ENCODE assay signal across 29 cellular contexts in the genomic region with DNA sequence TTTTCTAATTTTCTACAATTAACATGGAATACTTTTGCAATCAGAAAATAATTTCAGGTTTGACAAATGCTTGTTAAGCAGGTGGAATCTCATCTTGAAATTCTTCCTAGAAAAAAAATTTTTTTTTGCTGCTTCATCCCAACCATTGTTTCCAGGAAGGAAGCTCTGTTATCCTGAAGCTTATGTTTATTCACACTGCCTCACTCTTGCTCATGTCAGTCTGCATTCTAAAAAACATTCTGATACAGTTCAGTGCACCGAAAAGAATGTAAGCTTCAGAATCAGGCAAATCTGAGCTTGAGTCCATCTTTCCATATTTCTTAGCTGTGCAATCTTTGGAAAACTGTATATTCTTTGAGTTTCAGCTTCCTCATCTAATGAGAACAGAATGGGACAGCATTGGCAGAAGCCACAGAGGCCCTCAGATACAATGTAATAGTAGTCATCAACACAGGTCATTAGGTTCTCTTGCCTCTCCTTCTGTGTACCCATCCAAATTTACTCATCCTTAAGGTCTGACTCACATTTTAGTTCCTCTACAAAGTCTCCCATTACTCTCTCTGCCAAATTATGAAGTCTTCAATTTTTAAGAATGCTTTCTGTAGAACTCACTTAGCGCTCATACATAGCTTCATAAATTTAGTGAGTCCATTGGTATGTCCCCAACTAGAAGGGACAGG.
DNase-seq lines count a peak whose midpoint lies in the region; ATAC-seq, FAIRE-seq and TF ChIP-seq lines count a peak whose summit lies in the region.
"Had no signal": no experiment of that assay in that cellular context is flagged by ENCODE, and none has a peak within 500 bp of the region (broad histone marks: within the 10 kb centered on the region; RNA-seq: fewer than 3 reads in every experiment).

No MANE protein-coding gene starts in this region.

- H3K27ac ChIP-seq in endothelial cell of umbilical vein (ENCODE audit: insufficient read depth, low read depth, low read length) (no peak overlapping the region), upper lobe of left lung (no peak overlapping the region), coronary artery (no peak overlapping the region)
- H3K27ac ChIP-seq: esophagus squamous epithelium, left lung, pancreas, right atrium auricular region, SJCRH30, spleen had no signal

- H3K4me3 ChIP-seq in MG63 = no peak overlapping the region
- H3K4me3 ChIP-seq in endothelial cell of umbilical vein (replicated peaks in 1 of 3; ENCODE audit: insufficient read depth in 1 of 3, low read depth in 1 of 3, low read length in 3 of 3) = no peak overlapping the region
- no peak overlapping the region for H3K4me3 ChIP-seq in upper lobe of left lung
- H3K4me3 ChIP-seq in coronary artery = no peak overlapping the region
- H3K4me3 ChIP-seq: esophagus squamous epithelium, left lung, pancreas, right atrium auricular region, SJCRH30, spleen had no signal

- TF ChIP-seq EP300 in upper lobe of left lung (IDR thresholded peaks at IDR 0.05) = no peak

- TF ChIP-seq POLR2A in endothelial cell of umbilical vein (IDR thresholded peaks at IDR 0.05; ENCODE audit: low read depth, low read length) (no peak), upper lobe of left lung (IDR thresholded peaks at IDR 0.05) (no peak)

- 83 to 89% methylated on average over 2 of the region's 2 CpGs for WGBS in upper lobe of left lung, 2 donors

- no TSS peak for BruUV-seq in endothelial cell of umbilical vein (replicated peaks; lab: Mats Ljungman, UMichigan)

- peak overlapping the region; percentile 67 for H3K4me2 ChIP-seq in endothelial cell of umbilical vein (ENCODE audit: insufficient read depth, low read length)

- H3K9me3 Mint-ChIP-seq in nephron = no peaks in the 10 kb centered on the region
- H3K9me3 Mint-ChIP-seq: T-cell had no signal

- H3K4me1 ChIP-seq in endothelial cell of umbilical vein (ENCODE audit: control insufficient read depth, extremely low read depth, insufficient read depth, low read length) (peaks cover 15% of the 10 kb centered on the region), upper lobe of left lung (no peaks in the 10 kb centered on the region)
- H3K4me1 ChIP-seq: esophagus squamous epithelium, left lung, pancreas, right atrium auricular region, SJCRH30 had no signal

- H3K36me3 ChIP-seq in MG63 = no peaks in the 10 kb centered on the region
- no peaks in the 10 kb centered on the region for H3K36me3 ChIP-seq in endothelial cell of umbilical vein (ENCODE audit: control insufficient read depth in 2 of 2, extremely low read depth in 1 of 2, insufficient read depth in 2 of 2, low read length in 2 of 2)
- H3K36me3 ChIP-seq in upper lobe of left lung = no peaks in the 10 kb centered on the region
- H3K36me3 ChIP-seq: esophagus squamous epithelium, left lung, pancreas, right atrium auricular region, SJCRH30, spleen had no signal

- POLR2A ChIA-PET in endothelial cell of umbilical vein (lab: Charles Lee) = interaction anchor here (0.5 kb wide), 1 partner anchor 119 kb away, joined by 5 read pairs; no protein-coding TSS in a partner anchor

- H3K79me2 ChIP-seq in endothelial cell of umbilical vein (ENCODE audit: control insufficient read depth, insufficient read depth, low read length) = no peaks in the 10 kb centered on the region

- CTCF ChIA-PET in endothelial cell of umbilical vein (lab: Charles Lee) = interaction anchor here (0.7 to 2.7 kb wide), 10 partner anchors 8 to 878 kb away, joined by 3 to 9 read pairs (median 4); no protein-coding TSS in a partner anchor

- H3K4me3 Mint-ChIP-seq in nephron = no peak overlapping the region
- H3K4me3 Mint-ChIP-seq: activated CD4-positive, alpha-beta memory T cell treated with anti-CD3 and anti-CD28 coated beads for 36 hours; brain; CD4-positive, CD25-positive, alpha-beta regulatory T cell; mesothelial cell of epicardium had no signal

- H3K9ac ChIP-seq in endothelial cell of umbilical vein (replicated peaks; ENCODE audit: extremely low read depth, insufficient read depth, low read length) = no peak overlapping the region

- DNase-seq in EH (ENCODE audit: low read depth) = peak; percentile 75
- DNase-seq in MG63 = peak; percentile 13
- peak; percentile 44 for DNase-seq in endothelial cell of umbilical vein (ENCODE audit: low read depth, low spot score)
- no peak for DNase-seq in upper lobe of left lung
- DNase-seq in globus pallidus (ENCODE audit: low spot score) = no peak
- DNase-seq in NCI-H1092 (lab: John Stamatoyannopoulos, UW) = no peak
- no peak for DNase-seq in coronary artery (ENCODE audit: low spot score)
- DNase-seq: activated CD4-positive, alpha-beta memory T cell treated with anti-CD3 and anti-CD28 coated beads for 36 hours; activated CD8-positive, alpha-beta memory T cell treated with anti-CD3 and anti-CD28 coated beads, Interleukin-2, amount 50 U/mL, for 48 hours; activated effector memory CD4-positive, alpha-beta T cell treated with Interleukin-2 at 50 U/mL for 16 hours; CD4-positive, CD25-positive, alpha-beta regulatory T cell; esophagus squamous epithelium; left lung; naive thymus-derived CD4-positive, alpha-beta T cell; NCI-H187; NCI-H2171 treated with DMSO at 0.1 percent for 48 hours; NCI-H524 treated with DMSO at 0.1 percent for 48 hours; pancreas; SJCRH30; spleen; stimulated activated CD4-positive, alpha-beta T cell treated with anti-CD3 and anti-CD28 coated beads, Interleukin-2, amount 100 ng/mL, for 48 hours; stimulated activated naive CD4-positive, alpha-beta T cell treated with Interleukin-2 at 50 U/mL for 16 hours; T-cell had no signal

- TF ChIP-seq CTCF in endothelial cell of umbilical vein (IDR thresholded peaks at IDR 0.05; ENCODE audit: extremely low read depth in 1 of 2, insufficient read depth in 1 of 2, low read depth in 1 of 2, low read length in 2 of 2) (no peak), nephron (IDR thresholded peaks at IDR 0.05; ENCODE audit: unreplicated experiment in 3 of 3) (no peak), upper lobe of left lung (IDR thresholded peaks at IDR 0.05) (no peak), coronary artery (IDR thresholded peaks at IDR 0.05) (no peak)

- H3K4me1 Mint-ChIP-seq in nephron = peaks cover 18% of the 10 kb centered on the region

- dilution Hi-C loops in endothelial cell of umbilical vein (cut with MboI; ENCODE audit: extremely low pct_ligation_motif_present, low sequenced_read_pairs) = no loop called here

- ATAC-seq in upper lobe of left lung (ENCODE audit: low FRiP score in 2 of 2) = no peak
- ATAC-seq: left lung; naive thymus-derived CD4-positive, alpha-beta T cell; Panc1; pancreas; T-cell had no signal

- H3K36me3 Mint-ChIP-seq in nephron (ENCODE audit: low read depth) = peaks cover 4% of the 10 kb centered on the region
- H3K36me3 Mint-ChIP-seq: brain; CD4-positive, CD25-positive, alpha-beta regulatory T cell; mesothelial cell of epicardium; T-cell had no signal

- intact Hi-C loops in endothelial cell of umbilical vein (cut with micrococcal nuclease) = no loop called here

- no peaks in the 10 kb centered on the region for H4K20me1 ChIP-seq in endothelial cell of umbilical vein (replicated peaks; ENCODE audit: control insufficient read depth, extremely low read depth, insufficient read depth, low read length)

- FAIRE-seq in endothelial cell of umbilical vein (lab: Jason Lieb, UNC) = peak; percentile 43
- FAIRE-seq: colon had no signal

- peak overlapping the region; percentile 2 to 17 (median 17) for H3K27ac Mint-ChIP-seq in nephron
- H3K27ac Mint-ChIP-seq: activated CD4-positive, alpha-beta memory T cell treated with anti-CD3 and anti-CD28 coated beads for 36 hours; brain; mesothelial cell of epicardium; naive thymus-derived CD4-positive, alpha-beta T cell; T-cell had no signal

- H3K9me1 ChIP-seq in endothelial cell of umbilical vein (replicated peaks; ENCODE audit: control insufficient read depth, extremely low read depth, insufficient read depth, low read length) = no peaks in the 10 kb centered on the region

- H3K9me3 ChIP-seq in MG63 (no peaks in the 10 kb centered on the region), endothelial cell of umbilical vein (replicated peaks; ENCODE audit: control insufficient read depth, insufficient read depth, low read length) (no peaks in the 10 kb centered on the region), upper lobe of left lung (no peaks in the 10 kb centered on the region)
- H3K9me3 ChIP-seq: esophagus squamous epithelium, left lung, pancreas, right atrium auricular region, spleen had no signal

- H3K27me3 Mint-ChIP-seq in nephron (ENCODE audit: low read depth) = no peaks in the 10 kb centered on the region
- H3K27me3 Mint-ChIP-seq: activated CD4-positive, alpha-beta memory T cell treated with anti-CD3 and anti-CD28 coated beads for 36 hours; brain; CD4-positive, CD25-positive, alpha-beta regulatory T cell had no signal

- peak overlapping the region; percentile 54 for H2AFZ ChIP-seq in endothelial cell of umbilical vein (ENCODE audit: low read depth, low read length)

- H3K27me3 ChIP-seq in MG63 (no peaks in the 10 kb centered on the region), endothelial cell of umbilical vein (ENCODE audit: control insufficient read depth in 2 of 2, insufficient read depth in 2 of 2, low read length in 2 of 2) (no peaks in the 10 kb centered on the region), upper lobe of left lung (no peaks in the 10 kb centered on the region)
- H3K27me3 ChIP-seq: esophagus squamous epithelium, left lung, right atrium auricular region, SJCRH30, spleen had no signal

TF ChIP-seq in endothelial cell of umbilical vein, 7 proteins besides CTCF, POLR2A, EP300 and RAD21:
- no peak for TF ChIP-seq FOS (IDR thresholded peaks at IDR 0.05; ENCODE audit: borderline replicate concordance, insufficient read depth, low read length)
- TF ChIP-seq EZH2 (IDR thresholded peaks at IDR 0.05; ENCODE audit: borderline replicate concordance, low read depth, low read length, severe bottlenecking) = no peak
- peak; percentile 15 for TF ChIP-seq GATA2 (IDR thresholded peaks at IDR 0.05; ENCODE audit: insufficient read depth, insufficient read length, low read depth, low read length)
- TF ChIP-seq MYC (IDR thresholded peaks at IDR 0.05; ENCODE audit: low read depth, low read length) = no peak
- no peak for TF ChIP-seq JUN (IDR thresholded peaks at IDR 0.05; ENCODE audit: borderline replicate concordance, insufficient read depth, insufficient read length, low read depth)
- TF ChIP-seq, protein P1, sequence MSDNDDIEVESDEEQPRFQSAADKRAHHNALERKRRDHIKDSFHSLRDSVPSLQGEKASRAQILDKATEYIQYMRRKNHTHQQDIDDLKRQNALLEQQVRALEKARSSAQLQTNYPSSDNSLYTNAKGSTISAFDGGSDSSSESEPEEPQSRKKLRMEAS (IDR thresholded peaks at IDR 0.05; ENCODE audit: insufficient read depth, insufficient read length) = no peak
- no peak for TF ChIP-seq POLR2AphosphoS5 (IDR thresholded peaks at IDR 0.05; ENCODE audit: insufficient read depth, low read depth, low read length)

Comparison
In these comparisons a context has a peak if more than half of its experiments do, and no peak if none do; other contexts are left out.
1. DNase-seq: peak in EH (single experiment), MG63 (single experiment) and endothelial cell of umbilical vein (single experiment); none in upper lobe of left lung (0 of 2), globus pallidus (single experiment), NCI-H1092 (single experiment) and coronary artery (single experiment).